In genomic region chr17:82650723-82651122, GRCh38 we compare ENCODE assay signal across 17 cellular contexts.
"Had no signal": no experiment of that assay in that cellular context is flagged by ENCODE, and none has a peak within 500 bp of the region (broad histone marks: within the 10 kb centered on the region; RNA-seq: fewer than 3 reads in every experiment).

No MANE protein-coding gene starts in this region.

- DNase-seq: foreskin melanocyte; head of caudate nucleus; left colon; left ventricle myocardium superior; mesenchymal stem cell; midbrain; small intestine; stimulated activated CD4-positive, alpha-beta T cell treated with anti-CD3 and anti-CD28 coated beads, Interleukin-12 subunit alpha, Interleukin-12 subunit beta, amount 100 ng/mL, for 4 hours; stimulated activated naive CD4-positive, alpha-beta T cell treated with Interleukin-2 at 50 U/mL for 16 hours had no signal

- H3K27ac ChIP-seq: hepatocyte had no signal

- H3K9me3 ChIP-seq: neutrophil had no signal

- H3K36me3 Mint-ChIP-seq: natural killer cell treated with Interleukin-12 subunit alpha and Interleukin-12 subunit beta and Interleukin-15 and Interleukin-18, amount 100 ng/mL, for 72 hours; type B pancreatic cell had no signal

- H2AFZ ChIP-seq: hepatocyte had no signal

- H3K4me3 ChIP-seq: hepatocyte, lung had no signal

- H3K27me3 Mint-ChIP-seq: natural killer cell treated with Interleukin-12 subunit alpha and Interleukin-12 subunit beta and Interleukin-15 and Interleukin-18, amount 100 ng/mL, for 72 hours; type B pancreatic cell had no signal

- H3K9me3 Mint-ChIP-seq: endodermal cell; natural killer cell treated with Interleukin-12 subunit alpha and Interleukin-12 subunit beta and Interleukin-15 and Interleukin-18, amount 100 ng/mL, for 72 hours; type B pancreatic cell had no signal

- H3K36me3 ChIP-seq: neutrophil had no signal

- FAIRE-seq: endothelial cell of umbilical vein, small intestine, urothelium cell line had no signal

- ATAC-seq: left colon; left ventricle myocardium superior; natural killer cell treated with Interleukin-12 subunit alpha and Interleukin-12 subunit beta and Interleukin-15 and Interleukin-18, amount 100 ng/mL, for 72 hours had no signal

- H3K27me3 ChIP-seq: hepatocyte, neutrophil had no signal

- H3K4me3 Mint-ChIP-seq: endodermal cell had no signal

- H3K27ac Mint-ChIP-seq: endodermal cell had no signal

- H3K4me2 ChIP-seq: hepatocyte had no signal
